ENCODE assay signal across 1 cellular context in the genomic region with DNA sequence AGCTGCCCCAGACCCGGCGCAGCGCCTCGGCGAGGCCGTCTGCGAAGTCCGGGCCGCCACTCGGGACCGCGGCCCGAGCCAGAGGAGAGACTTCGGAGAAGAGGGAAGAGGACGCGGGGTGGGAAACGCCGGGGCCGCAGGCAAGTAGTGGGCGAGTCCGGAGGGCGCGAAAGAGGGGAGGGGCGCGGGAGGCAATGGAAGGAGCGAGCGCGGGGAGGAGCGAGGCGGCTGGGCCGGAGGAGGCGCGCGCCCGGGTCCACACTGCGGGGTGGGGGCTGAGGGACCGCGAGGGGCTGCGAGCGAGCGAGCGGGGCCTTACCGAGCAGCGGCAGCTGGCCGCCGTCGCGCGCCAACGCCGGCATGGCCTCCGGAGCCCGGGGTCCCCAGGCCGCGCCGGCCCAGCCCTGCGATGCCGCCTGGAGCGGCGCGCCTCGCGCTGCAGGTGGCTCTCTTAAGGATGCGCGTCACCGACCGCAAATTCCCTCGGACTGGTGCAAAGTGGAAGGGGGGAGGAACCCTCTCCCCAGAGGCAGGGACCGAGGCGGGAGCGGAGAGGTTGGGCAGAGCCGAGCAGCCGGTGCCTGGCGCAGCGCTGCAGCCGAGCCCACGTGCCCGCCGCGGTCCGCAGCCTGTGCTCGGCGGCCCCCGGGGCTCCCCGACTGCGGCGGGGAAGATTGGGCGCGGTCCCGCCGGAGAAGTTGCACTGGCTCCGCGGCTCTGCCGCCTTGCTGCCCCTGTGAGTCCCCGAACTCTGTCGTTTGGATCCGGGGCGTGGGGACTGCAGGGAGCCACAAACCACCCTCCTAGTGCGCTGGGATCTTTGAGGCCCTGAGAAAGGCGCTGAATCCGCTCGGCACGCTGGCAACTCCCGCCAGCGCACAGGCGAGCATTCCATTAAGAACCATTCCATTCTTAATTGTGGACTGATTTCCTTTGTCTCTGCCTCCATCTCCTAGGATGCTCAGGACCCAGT.
TF ChIP-seq lines count a peak whose summit lies in the region.

A gene (minus strand): TSS at position 428 of the 973 bp plus-strand sequence. CDS start 66 bp downstream, at position 362.

TF ChIP-seq in WTC11, 78 proteins besides CTCF, POLR2A, EP300 and RAD21 (continued from another document and continues in another):
- TF ChIP-seq, protein P1, sequence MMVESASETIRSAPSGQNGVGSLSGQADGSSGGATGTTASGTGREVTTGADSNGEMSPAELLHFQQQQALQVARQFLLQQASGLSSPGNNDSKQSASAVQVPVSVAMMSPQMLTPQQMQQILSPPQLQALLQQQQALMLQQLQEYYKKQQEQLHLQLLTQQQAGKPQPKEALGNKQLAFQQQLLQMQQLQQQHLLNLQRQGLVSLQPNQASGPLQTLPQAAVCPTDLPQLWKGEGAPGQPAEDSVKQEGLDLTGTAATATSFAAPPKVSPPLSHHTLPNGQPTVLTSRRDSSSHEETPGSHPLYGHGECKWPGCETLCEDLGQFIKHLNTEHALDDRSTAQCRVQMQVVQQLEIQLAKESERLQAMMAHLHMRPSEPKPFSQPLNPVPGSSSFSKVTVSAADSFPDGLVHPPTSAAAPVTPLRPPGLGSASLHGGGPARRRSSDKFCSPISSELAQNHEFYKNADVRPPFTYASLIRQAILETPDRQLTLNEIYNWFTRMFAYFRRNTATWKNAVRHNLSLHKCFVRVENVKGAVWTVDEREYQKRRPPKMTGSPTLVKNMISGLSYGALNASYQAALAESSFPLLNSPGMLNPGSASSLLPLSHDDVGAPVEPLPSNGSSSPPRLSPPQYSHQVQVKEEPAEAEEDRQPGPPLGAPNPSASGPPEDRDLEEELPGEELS (CRISPR knock-in tag; IDR thresholded peaks at IDR 0.05): no peak
- TF ChIP-seq SMAD4 (CRISPR knock-in tag; IDR thresholded peaks at IDR 0.05) (no peak), RELA (CRISPR knock-in tag; IDR thresholded peaks at IDR 0.05; ENCODE audit: borderline replicate concordance) (no peak; the same call in 1 of the 2 replicates), HMGA2 (CRISPR knock-in tag; IDR thresholded peaks at IDR 0.05) (no peak), GTF2I (CRISPR knock-in tag; conservative IDR thresholded peaks at IDR 0.05) (no peak), FOXK1 (CRISPR knock-in tag; IDR thresholded peaks at IDR 0.05) (peak; percentile 48; the same call in 1 of the 2 replicates), ELF4 (CRISPR knock-in tag; IDR thresholded peaks at IDR 0.05; ENCODE audit: low read depth) (peak; percentile 90; the same call in 1 of the 2 replicates), TEAD1 (CRISPR knock-in tag; IDR thresholded peaks at IDR 0.05) (peak; percentile 34; the same call in 1 of the 2 replicates), TEAD4 (CRISPR knock-in tag; IDR thresholded peaks at IDR 0.05) (no peak; the same call in 1 of the 2 replicates), NR2C2 (CRISPR knock-in tag; IDR thresholded peaks at IDR 0.05) (peak; percentile 51), SOX15 (CRISPR knock-in tag; IDR thresholded peaks at IDR 0.05) (no peak), PRRX2 (CRISPR knock-in tag; IDR thresholded peaks at IDR 0.05) (no peak)
- TF ChIP-seq, protein P2, sequence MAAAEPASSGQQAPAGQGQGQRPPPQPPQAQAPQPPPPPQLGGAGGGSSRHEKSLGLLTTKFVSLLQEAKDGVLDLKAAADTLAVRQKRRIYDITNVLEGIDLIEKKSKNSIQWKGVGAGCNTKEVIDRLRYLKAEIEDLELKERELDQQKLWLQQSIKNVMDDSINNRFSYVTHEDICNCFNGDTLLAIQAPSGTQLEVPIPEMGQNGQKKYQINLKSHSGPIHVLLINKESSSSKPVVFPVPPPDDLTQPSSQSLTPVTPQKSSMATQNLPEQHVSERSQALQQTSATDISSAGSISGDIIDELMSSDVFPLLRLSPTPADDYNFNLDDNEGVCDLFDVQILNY (CRISPR knock-in tag; IDR thresholded peaks at IDR 0.05): peak; percentile 28; the same call in 1 of the 2 replicates
- TF ChIP-seq, protein P3, sequence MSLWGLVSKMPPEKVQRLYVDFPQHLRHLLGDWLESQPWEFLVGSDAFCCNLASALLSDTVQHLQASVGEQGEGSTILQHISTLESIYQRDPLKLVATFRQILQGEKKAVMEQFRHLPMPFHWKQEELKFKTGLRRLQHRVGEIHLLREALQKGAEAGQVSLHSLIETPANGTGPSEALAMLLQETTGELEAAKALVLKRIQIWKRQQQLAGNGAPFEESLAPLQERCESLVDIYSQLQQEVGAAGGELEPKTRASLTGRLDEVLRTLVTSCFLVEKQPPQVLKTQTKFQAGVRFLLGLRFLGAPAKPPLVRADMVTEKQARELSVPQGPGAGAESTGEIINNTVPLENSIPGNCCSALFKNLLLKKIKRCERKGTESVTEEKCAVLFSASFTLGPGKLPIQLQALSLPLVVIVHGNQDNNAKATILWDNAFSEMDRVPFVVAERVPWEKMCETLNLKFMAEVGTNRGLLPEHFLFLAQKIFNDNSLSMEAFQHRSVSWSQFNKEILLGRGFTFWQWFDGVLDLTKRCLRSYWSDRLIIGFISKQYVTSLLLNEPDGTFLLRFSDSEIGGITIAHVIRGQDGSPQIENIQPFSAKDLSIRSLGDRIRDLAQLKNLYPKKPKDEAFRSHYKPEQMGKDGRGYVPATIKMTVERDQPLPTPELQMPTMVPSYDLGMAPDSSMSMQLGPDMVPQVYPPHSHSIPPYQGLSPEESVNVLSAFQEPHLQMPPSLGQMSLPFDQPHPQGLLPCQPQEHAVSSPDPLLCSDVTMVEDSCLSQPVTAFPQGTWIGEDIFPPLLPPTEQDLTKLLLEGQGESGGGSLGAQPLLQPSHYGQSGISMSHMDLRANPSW (CRISPR knock-in tag; conservative IDR thresholded peaks at IDR 0.05; ENCODE audit: low read depth): no peak
- TF ChIP-seq, protein P4, sequence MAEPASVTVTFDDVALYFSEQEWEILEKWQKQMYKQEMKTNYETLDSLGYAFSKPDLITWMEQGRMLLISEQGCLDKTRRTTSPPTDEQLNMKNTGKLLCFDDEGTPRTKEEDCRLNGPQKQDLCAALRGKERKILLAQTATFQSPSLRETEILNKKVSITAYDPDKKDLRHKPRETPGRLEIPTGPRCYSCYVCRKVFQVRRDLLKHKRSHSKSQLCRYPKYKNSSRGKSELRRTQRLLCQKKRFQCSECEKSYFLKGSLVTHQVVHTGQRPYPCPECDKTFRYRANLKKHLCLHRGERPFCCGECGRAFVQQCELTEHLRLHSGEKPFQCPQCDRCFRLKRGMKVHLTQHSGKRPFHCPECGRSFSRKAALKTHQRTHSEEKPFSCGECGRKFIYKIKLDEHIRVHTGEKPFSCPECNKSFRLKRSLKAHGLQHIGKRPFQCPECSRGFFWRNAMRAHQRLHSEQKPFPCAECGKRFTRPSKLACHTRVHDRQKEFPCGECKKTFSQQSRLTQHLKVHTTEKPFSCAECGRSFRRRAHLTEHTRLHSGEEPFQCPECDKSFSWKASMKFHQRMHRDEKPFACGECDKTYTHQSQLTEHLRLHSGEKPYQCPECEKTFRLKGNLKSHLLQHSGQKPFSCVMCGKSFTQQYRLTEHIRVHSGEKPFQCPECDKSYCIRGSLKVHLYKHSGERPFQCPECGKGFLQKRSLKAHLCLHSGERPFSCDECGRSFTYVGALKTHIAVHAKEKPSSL (CRISPR knock-in tag; conservative IDR thresholded peaks at IDR 0.05): no peak
- TF ChIP-seq, protein P5, sequence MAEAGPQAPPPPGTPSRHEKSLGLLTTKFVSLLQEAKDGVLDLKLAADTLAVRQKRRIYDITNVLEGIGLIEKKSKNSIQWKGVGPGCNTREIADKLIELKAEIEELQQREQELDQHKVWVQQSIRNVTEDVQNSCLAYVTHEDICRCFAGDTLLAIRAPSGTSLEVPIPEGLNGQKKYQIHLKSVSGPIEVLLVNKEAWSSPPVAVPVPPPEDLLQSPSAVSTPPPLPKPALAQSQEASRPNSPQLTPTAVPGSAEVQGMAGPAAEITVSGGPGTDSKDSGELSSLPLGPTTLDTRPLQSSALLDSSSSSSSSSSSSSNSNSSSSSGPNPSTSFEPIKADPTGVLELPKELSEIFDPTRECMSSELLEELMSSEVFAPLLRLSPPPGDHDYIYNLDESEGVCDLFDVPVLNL (CRISPR knock-in tag; IDR thresholded peaks at IDR 0.05; ENCODE audit: borderline replicate concordance, low read depth): peak; percentile 71; the same call in 1 of the 2 replicates
- TF ChIP-seq, protein P6, sequence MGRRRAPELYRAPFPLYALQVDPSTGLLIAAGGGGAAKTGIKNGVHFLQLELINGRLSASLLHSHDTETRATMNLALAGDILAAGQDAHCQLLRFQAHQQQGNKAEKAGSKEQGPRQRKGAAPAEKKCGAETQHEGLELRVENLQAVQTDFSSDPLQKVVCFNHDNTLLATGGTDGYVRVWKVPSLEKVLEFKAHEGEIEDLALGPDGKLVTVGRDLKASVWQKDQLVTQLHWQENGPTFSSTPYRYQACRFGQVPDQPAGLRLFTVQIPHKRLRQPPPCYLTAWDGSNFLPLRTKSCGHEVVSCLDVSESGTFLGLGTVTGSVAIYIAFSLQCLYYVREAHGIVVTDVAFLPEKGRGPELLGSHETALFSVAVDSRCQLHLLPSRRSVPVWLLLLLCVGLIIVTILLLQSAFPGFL (CRISPR knock-in tag; IDR thresholded peaks at IDR 0.05; ENCODE audit: borderline replicate concordance): no peak
- TF ChIP-seq, protein P7, sequence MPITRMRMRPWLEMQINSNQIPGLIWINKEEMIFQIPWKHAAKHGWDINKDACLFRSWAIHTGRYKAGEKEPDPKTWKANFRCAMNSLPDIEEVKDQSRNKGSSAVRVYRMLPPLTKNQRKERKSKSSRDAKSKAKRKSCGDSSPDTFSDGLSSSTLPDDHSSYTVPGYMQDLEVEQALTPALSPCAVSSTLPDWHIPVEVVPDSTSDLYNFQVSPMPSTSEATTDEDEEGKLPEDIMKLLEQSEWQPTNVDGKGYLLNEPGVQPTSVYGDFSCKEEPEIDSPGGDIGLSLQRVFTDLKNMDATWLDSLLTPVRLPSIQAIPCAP (CRISPR knock-in tag; IDR thresholded peaks at IDR 0.05): no peak
- TF ChIP-seq, protein P8, sequence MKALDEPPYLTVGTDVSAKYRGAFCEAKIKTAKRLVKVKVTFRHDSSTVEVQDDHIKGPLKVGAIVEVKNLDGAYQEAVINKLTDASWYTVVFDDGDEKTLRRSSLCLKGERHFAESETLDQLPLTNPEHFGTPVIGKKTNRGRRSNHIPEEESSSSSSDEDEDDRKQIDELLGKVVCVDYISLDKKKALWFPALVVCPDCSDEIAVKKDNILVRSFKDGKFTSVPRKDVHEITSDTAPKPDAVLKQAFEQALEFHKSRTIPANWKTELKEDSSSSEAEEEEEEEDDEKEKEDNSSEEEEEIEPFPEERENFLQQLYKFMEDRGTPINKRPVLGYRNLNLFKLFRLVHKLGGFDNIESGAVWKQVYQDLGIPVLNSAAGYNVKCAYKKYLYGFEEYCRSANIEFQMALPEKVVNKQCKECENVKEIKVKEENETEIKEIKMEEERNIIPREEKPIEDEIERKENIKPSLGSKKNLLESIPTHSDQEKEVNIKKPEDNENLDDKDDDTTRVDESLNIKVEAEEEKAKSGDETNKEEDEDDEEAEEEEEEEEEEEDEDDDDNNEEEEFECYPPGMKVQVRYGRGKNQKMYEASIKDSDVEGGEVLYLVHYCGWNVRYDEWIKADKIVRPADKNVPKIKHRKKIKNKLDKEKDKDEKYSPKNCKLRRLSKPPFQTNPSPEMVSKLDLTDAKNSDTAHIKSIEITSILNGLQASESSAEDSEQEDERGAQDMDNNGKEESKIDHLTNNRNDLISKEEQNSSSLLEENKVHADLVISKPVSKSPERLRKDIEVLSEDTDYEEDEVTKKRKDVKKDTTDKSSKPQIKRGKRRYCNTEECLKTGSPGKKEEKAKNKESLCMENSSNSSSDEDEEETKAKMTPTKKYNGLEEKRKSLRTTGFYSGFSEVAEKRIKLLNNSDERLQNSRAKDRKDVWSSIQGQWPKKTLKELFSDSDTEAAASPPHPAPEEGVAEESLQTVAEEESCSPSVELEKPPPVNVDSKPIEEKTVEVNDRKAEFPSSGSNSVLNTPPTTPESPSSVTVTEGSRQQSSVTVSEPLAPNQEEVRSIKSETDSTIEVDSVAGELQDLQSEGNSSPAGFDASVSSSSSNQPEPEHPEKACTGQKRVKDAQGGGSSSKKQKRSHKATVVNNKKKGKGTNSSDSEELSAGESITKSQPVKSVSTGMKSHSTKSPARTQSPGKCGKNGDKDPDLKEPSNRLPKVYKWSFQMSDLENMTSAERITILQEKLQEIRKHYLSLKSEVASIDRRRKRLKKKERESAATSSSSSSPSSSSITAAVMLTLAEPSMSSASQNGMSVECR (CRISPR knock-in tag; IDR thresholded peaks at IDR 0.05; ENCODE audit: borderline replicate concordance): peak; percentile 68; the same call in 1 of the 2 replicates
- TF ChIP-seq, protein P9, sequence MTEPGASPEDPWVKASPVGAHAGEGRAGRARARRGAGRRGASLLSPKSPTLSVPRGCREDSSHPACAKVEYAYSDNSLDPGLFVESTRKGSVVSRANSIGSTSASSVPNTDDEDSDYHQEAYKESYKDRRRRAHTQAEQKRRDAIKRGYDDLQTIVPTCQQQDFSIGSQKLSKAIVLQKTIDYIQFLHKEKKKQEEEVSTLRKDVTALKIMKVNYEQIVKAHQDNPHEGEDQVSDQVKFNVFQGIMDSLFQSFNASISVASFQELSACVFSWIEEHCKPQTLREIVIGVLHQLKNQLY (CRISPR knock-in tag; IDR thresholded peaks at IDR 0.05): no peak
- TF ChIP-seq, protein P10, sequence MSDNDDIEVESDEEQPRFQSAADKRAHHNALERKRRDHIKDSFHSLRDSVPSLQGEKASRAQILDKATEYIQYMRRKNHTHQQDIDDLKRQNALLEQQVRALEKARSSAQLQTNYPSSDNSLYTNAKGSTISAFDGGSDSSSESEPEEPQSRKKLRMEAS (CRISPR knock-in tag; IDR thresholded peaks at IDR 0.05): peak; percentile 90
- TF ChIP-seq, protein P11, sequence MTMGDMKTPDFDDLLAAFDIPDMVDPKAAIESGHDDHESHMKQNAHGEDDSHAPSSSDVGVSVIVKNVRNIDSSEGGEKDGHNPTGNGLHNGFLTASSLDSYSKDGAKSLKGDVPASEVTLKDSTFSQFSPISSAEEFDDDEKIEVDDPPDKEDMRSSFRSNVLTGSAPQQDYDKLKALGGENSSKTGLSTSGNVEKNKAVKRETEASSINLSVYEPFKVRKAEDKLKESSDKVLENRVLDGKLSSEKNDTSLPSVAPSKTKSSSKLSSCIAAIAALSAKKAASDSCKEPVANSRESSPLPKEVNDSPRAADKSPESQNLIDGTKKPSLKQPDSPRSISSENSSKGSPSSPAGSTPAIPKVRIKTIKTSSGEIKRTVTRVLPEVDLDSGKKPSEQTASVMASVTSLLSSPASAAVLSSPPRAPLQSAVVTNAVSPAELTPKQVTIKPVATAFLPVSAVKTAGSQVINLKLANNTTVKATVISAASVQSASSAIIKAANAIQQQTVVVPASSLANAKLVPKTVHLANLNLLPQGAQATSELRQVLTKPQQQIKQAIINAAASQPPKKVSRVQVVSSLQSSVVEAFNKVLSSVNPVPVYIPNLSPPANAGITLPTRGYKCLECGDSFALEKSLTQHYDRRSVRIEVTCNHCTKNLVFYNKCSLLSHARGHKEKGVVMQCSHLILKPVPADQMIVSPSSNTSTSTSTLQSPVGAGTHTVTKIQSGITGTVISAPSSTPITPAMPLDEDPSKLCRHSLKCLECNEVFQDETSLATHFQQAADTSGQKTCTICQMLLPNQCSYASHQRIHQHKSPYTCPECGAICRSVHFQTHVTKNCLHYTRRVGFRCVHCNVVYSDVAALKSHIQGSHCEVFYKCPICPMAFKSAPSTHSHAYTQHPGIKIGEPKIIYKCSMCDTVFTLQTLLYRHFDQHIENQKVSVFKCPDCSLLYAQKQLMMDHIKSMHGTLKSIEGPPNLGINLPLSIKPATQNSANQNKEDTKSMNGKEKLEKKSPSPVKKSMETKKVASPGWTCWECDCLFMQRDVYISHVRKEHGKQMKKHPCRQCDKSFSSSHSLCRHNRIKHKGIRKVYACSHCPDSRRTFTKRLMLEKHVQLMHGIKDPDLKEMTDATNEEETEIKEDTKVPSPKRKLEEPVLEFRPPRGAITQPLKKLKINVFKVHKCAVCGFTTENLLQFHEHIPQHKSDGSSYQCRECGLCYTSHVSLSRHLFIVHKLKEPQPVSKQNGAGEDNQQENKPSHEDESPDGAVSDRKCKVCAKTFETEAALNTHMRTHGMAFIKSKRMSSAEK (CRISPR knock-in tag; IDR thresholded peaks at IDR 0.05; ENCODE audit: borderline replicate concordance): no peak
